Comparison of ENCODE assay signal across 11 cellular contexts in genomic region chr16:57314161-57314785, GRCh38. TPM values are rescaled to one million over a fixed set of nuclear protein-coding genes. Genes with fewer than 3 reads are reported as not detected.
A peak's percentile ranks its signal among the peaks of the same experiment; 100 is the strongest.
DNase-seq lines count a peak whose midpoint lies in the region; ATAC-seq, FAIRE-seq and TF ChIP-seq lines count a peak whose summit lies in the region.
"Had no signal": no experiment of that assay in that cellular context is flagged by ENCODE, and none has a peak within 500 bp of the region (broad histone marks: within the 10 kb centered on the region; RNA-seq: fewer than 3 reads in every experiment).

No MANE protein-coding gene starts in this region.

- H3K9ac ChIP-seq in GM12878 (ENCODE audit: control insufficient read depth, insufficient read depth, low read length), result no peak overlapping the region

- no peaks in the 10 kb centered on the region for H4K20me1 ChIP-seq in GM12878 (ENCODE audit: control insufficient read depth, insufficient read depth)

- TF ChIP-seq CTCF in HEK293 (tag by site-specific recombination; IDR thresholded peaks at IDR 0.05), result no peak
- TF ChIP-seq CTCF in GM12878 (IDR thresholded peaks at IDR 0.05 in 2 of 3, conservative IDR thresholded peaks at IDR 0.05 in 1 of 3; ENCODE audit: control insufficient read depth in 2 of 3, extremely low read depth in 1 of 3, insufficient read depth in 1 of 3, low read depth in 3 of 3, low read length in 3 of 3), result no peak
- TF ChIP-seq CTCF in osteocyte (IDR thresholded peaks at IDR 0.05), result no peak

- POLR2A ChIA-PET in CD8-positive, alpha-beta memory T cell (lab: Charles Lee), result no interaction called here
- POLR2A ChIA-PET in HEK293 (lab: Yijun Ruan, JAX) (no interaction called here), GM12878 (lab: Charles Lee) (interaction anchor here (0.6 to 1.2 kb wide), 5 partner anchors 10 to 103 kb away, joined by 3 to 6 read pairs (median 4); no protein-coding TSS in a partner anchor)

- peaks cover 5% of the 10 kb centered on the region for H3K4me1 ChIP-seq in CD8-positive, alpha-beta memory T cell (ENCODE audit: insufficient read depth, low read length)
- H3K4me1 ChIP-seq in HEK293 (ENCODE audit: control insufficient read depth, insufficient read depth, low read length) (no peaks in the 10 kb centered on the region), GM12878 (ENCODE audit: control insufficient read depth, insufficient read depth, low read length) (peaks cover 16% of the 10 kb centered on the region)

- peak; percentile 59 for ATAC-seq in GM12878
- no peak for ATAC-seq in HG02973 (IDR thresholded peaks at IDR 0.05; ENCODE audit: unreplicated experiment)
- ATAC-seq in HG02884 (IDR thresholded peaks at IDR 0.05; ENCODE audit: unreplicated experiment), result no peak

- no peak for TF ChIP-seq EP300 in GM12878 (IDR thresholded peaks at IDR 0.05; ENCODE audit: borderline replicate concordance in 1 of 2, control insufficient read depth in 1 of 2, low read depth in 2 of 2, low read length in 2 of 2)

- 6% methylated on average over 1 of the region's 1 CpG for WGBS in GM12878 (ENCODE audit: insufficient coverage, insufficient replicate concordance, low lambda C conversion rate, missing lambda C conversion rate)

- SMC1A ChIA-PET in GM12878 (lab: Charles Lee; ENCODE audit: uncharacterized antibody, unreplicated experiment), result interaction anchor here (0.7 to 1.6 kb wide), 15 partner anchors 9 to 905 kb away, joined by 3 to 9 read pairs (median 3); no protein-coding TSS in a partner anchor

- no peak overlapping the region for H3K4me3 ChIP-seq in CD8-positive, alpha-beta memory T cell (ENCODE audit: low read length)
- H3K4me3 ChIP-seq in HEK293 (ENCODE audit: low read depth, low read length) (no peak overlapping the region), GM12878 (no peak overlapping the region)

- BruUV-seq in GM12878 (replicated peaks; lab: Mats Ljungman, UMichigan), result no TSS peak

- CTCF ChIA-PET in CD8-positive, alpha-beta memory T cell (lab: Charles Lee), result no interaction called here
- CTCF ChIA-PET in HEK293 (lab: Yijun Ruan, JAX) (interaction anchor here (0.6 to 1.1 kb wide), 3 partner anchors 15 to 108 kb away, joined by 3 to 5 read pairs (median 4); no protein-coding TSS in a partner anchor), GM12878 (lab: Yijun Ruan, JAX) (interaction anchor here (0.5 to 1.4 kb wide), 9 partner anchors 9 to 108 kb away, joined by 3 to 10 read pairs (median 3); no protein-coding TSS in a partner anchor)

- no peaks in the 10 kb centered on the region for H3K36me3 Mint-ChIP-seq in CD8-positive, alpha-beta memory T cell
- H3K36me3 Mint-ChIP-seq in osteocyte (ENCODE audit: unreplicated experiment) (no peaks in the 10 kb centered on the region), immature natural killer cell (no peaks in the 10 kb centered on the region)

- no peaks in the 10 kb centered on the region for H3K79me2 ChIP-seq in GM12878 (ENCODE audit: control insufficient read depth, insufficient read depth, low read length)

- H3K4me3 Mint-ChIP-seq in CD8-positive, alpha-beta memory T cell, result no peak overlapping the region
- H3K4me3 Mint-ChIP-seq in osteocyte (ENCODE audit: unreplicated experiment) (no peak overlapping the region), immature natural killer cell (no peak overlapping the region)

- H3K9me3 ChIP-seq in CD8-positive, alpha-beta memory T cell (ENCODE audit: low read length), result no peaks in the 10 kb centered on the region
- no peaks in the 10 kb centered on the region for H3K9me3 ChIP-seq in HEK293 (ENCODE audit: control insufficient read depth, insufficient read depth, low read depth, low read length)
- H3K9me3 ChIP-seq in GM12878 (replicated peaks; ENCODE audit: control insufficient read depth, insufficient read depth, low read length), result no peaks in the 10 kb centered on the region

- peak overlapping the region; percentile 21; the same call in 1 of the 2 replicates for H3K4me2 ChIP-seq in GM12878 (ENCODE audit: control insufficient read depth, insufficient read depth)

- RAD21 ChIA-PET in GM12878 (lab: Charles Lee; ENCODE audit: unreplicated experiment), result interaction anchor here (0.7 to 2.6 kb wide), 13 partner anchors 9 to 104 kb away, joined by 3 to 7 read pairs (median 4); no protein-coding TSS in a partner anchor

- H3K27ac ChIP-seq in CD8-positive, alpha-beta memory T cell (ENCODE audit: low read depth, low read length), result no peak overlapping the region
- H3K27ac ChIP-seq in HEK293 (ENCODE audit: extremely low read depth, low read depth, low read length) (no peak overlapping the region), GM12878 (ENCODE audit: control insufficient read depth, insufficient read depth) (no peak overlapping the region)

- peak; percentile 69 for FAIRE-seq in GM12878 (lab: Jason Lieb, UNC)

- peaks cover 5 to 22% of the 10 kb centered on the region in 2 donors for H3K27me3 Mint-ChIP-seq in CD8-positive, alpha-beta memory T cell
- peaks cover 6% of the 10 kb centered on the region for H3K27me3 Mint-ChIP-seq in osteocyte (ENCODE audit: unreplicated experiment)
- H3K27me3 Mint-ChIP-seq in immature natural killer cell (ENCODE audit: low read depth in 3 of 3), result peaks cover 1 to 6% (median 2%) of the 10 kb centered on the region in 3 donors

- H3K27me3 ChIP-seq in CD8-positive, alpha-beta memory T cell (ENCODE audit: insufficient read depth, low read length, poor library complexity, severe bottlenecking), result no peaks in the 10 kb centered on the region
- no peaks in the 10 kb centered on the region for H3K27me3 ChIP-seq in GM12878 (replicated peaks in 1 of 2; ENCODE audit: control insufficient read depth in 2 of 2, insufficient read depth in 2 of 2, low read length in 1 of 2)

- H3K4me1 Mint-ChIP-seq in CD8-positive, alpha-beta memory T cell, result peaks cover 6 to 14% (median 11%) of the 10 kb centered on the region in 3 donors
- H3K4me1 Mint-ChIP-seq in osteocyte (ENCODE audit: unreplicated experiment) (peaks cover 40% of the 10 kb centered on the region), immature natural killer cell (peaks cover 0 to 1% of the 10 kb centered on the region in 2 donors)

- H3K36me3 ChIP-seq in CD8-positive, alpha-beta memory T cell (ENCODE audit: insufficient read depth, low read length), result no peaks in the 10 kb centered on the region
- H3K36me3 ChIP-seq in HEK293 (ENCODE audit: control insufficient read depth in 2 of 2, insufficient read depth in 1 of 2, low read length in 2 of 2) (no peaks in the 10 kb centered on the region), GM12878 (ENCODE audit: control insufficient read depth in 2 of 2, insufficient read depth in 2 of 2, low read length in 1 of 2) (no peaks in the 10 kb centered on the region)

- H3K9me3 Mint-ChIP-seq in CD8-positive, alpha-beta memory T cell, result no peaks in the 10 kb centered on the region
- H3K9me3 Mint-ChIP-seq in osteocyte (ENCODE audit: unreplicated experiment) (no peaks in the 10 kb centered on the region), immature natural killer cell (no peaks in the 10 kb centered on the region)

- H3K27ac Mint-ChIP-seq in CD8-positive, alpha-beta memory T cell, result peak overlapping the region in 5 of 8 donors; percentile 20 to 56 (median 39)
- H3K27ac Mint-ChIP-seq in osteocyte (ENCODE audit: unreplicated experiment) (peak overlapping the region; percentile 38), immature natural killer cell (peak overlapping the region in 1 of 6 donors; percentile 40)

- TF ChIP-seq POLR2A in GM12878 (IDR thresholded peaks at IDR 0.05; ENCODE audit: low read depth, low read length), result no peak

- intact Hi-C loops in GM12878 (cut with micrococcal nuclease; ENCODE audit: unreplicated experiment), result no loop called here

- in situ Hi-C loops in GM12878 (cut with MboI), result no loop called here

- no peak overlapping the region; the same call in 1 of the 2 replicates for H2AFZ ChIP-seq in GM12878 (ENCODE audit: control insufficient read depth, low read depth, low read length)

- DNase-seq in CD8-positive, alpha-beta memory T cell, result no peak
- DNase-seq in GM12878 (ENCODE audit: low read depth, low spot score) (no peak), osteocyte (ENCODE audit: extremely low spot score, unreplicated experiment) (peak; percentile 59), immature natural killer cell (no peak)
- DNase-seq: DND-41, NCI-H1417, NCI-H748 treated with DMSO at 0.1 percent for 48 hours had no signal

- no peak for TF ChIP-seq RAD21 in GM12878 (IDR thresholded peaks at IDR 0.05; ENCODE audit: insufficient read depth, low read depth, low read length)

RNA-seq across cellular contexts. Expression of gene PLLP, which starts 29.8 kb away (rescaled TPM):
- under 1 TPM in 1 of 2 experiments, not detected in 1; 0.49 TPM for total RNA-seq in CD8-positive, alpha-beta memory T cell
- 0.72 TPM for polyA plus RNA-seq in CD8-positive, alpha-beta memory T cell
- 1.3 and 1.8 TPM in 2 replicates for total RNA-seq in GM12878 (2013; cell fraction: nucleolus; rRNA removed)
- 0.65 and 0.79 TPM in 2 replicates for total RNA-seq in GM12878 (2014; rRNA removed)
- total RNA-seq in GM12878 (2014; rRNA removed; fragmentation: Illumina TruSeq; extraction: Trizol), result 0.27 and 0.28 TPM in 2 replicates
- total RNA-seq in GM12878 (2021), result 0.77 and 1.3 TPM in 2 replicates
- 0.75 TPM for polyA plus RNA-seq in GM12878 (2011; ENCODE audit: low read depth)
- polyA plus RNA-seq in GM12878 (2011; rRNA removed), result 4.5 and 5.8 TPM in 2 replicates
- polyA plus RNA-seq in GM12878 (2011; cell fraction: cytosol; rRNA removed), result 7.2 and 8.2 TPM in 2 replicates
- polyA plus RNA-seq in GM12878 (2011; cell fraction: nucleus; rRNA removed), result 2.8 and 4.8 TPM in 2 replicates
- 1.2 and 1.4 TPM in 2 replicates for polyA plus RNA-seq in GM12878 (2012)
- 0.44 and 0.54 TPM in 2 replicates for polyA plus RNA-seq in GM12878 (2014; fragmentation: Illumina TruSeq; extraction: Trizol)
- polyA plus RNA-seq in GM12878 (2014; fragmentation: Nextera tagmentation; extraction: Ambion mirVana), result under 1 TPM; 0.23 to 0.49 TPM
- polyA plus RNA-seq in GM12878 (2014; rRNA removed), result 1.2 TPM in 2 replicates
- polyA plus RNA-seq in GM12878 (2016; fragmentation: Nextera tagmentation; extraction: Ambion mirVana), result under 1 TPM; 0.21 to 0.88 TPM
- polyA minus RNA-seq in GM12878 (2011; rRNA and poly(A)+ RNA removed), result 2.9 and 3.6 TPM in 2 replicates
- 0.94 and 1.6 TPM in 2 replicates for polyA minus RNA-seq in GM12878 (2011; cell fraction: cytosol; rRNA and poly(A)+ RNA removed)
- 1.1 and 1.6 TPM in 2 replicates for polyA minus RNA-seq in GM12878 (2011; cell fraction: nucleus; rRNA and poly(A)+ RNA removed)
- total RNA-seq in osteocyte, result 0.30 and 1.2 TPM in 2 replicates
- polyA plus RNA-seq in immature natural killer cell, result under 1 TPM; 0.21 to 0.57 (median 0.33) TPM
- polyA plus RNA-seq: neural cell had no signal

RNA-seq across cellular contexts. Expression of gene CCL22, which starts 44.3 kb away (rescaled TPM):
- 10 to 100 TPM; 49.5 to 52.6 TPM for total RNA-seq in CD8-positive, alpha-beta memory T cell
- not detected for polyA plus RNA-seq in CD8-positive, alpha-beta memory T cell
- total RNA-seq in GM12878 (2013; cell fraction: nucleolus; rRNA removed), result 217 and 243 TPM in 2 replicates
- 114 and 118 TPM in 2 replicates for total RNA-seq in GM12878 (2014; rRNA removed)
- 132 and 137 TPM in 2 replicates for total RNA-seq in GM12878 (2014; rRNA removed; fragmentation: Illumina TruSeq; extraction: Trizol)
- total RNA-seq in GM12878 (2021), result 704 and 775 TPM in 2 replicates
- polyA plus RNA-seq in GM12878 (2011; ENCODE audit: low read depth), result 191 TPM
- polyA plus RNA-seq in GM12878 (2011; rRNA removed), result 14.5 and 38.0 TPM in 2 replicates
- polyA plus RNA-seq in GM12878 (2011; cell fraction: cytosol; rRNA removed), result 34.6 and 58.9 TPM in 2 replicates
- 20.6 TPM in 2 replicates for polyA plus RNA-seq in GM12878 (2011; cell fraction: nucleus; rRNA removed)
- polyA plus RNA-seq in GM12878 (2012), result 240 and 288 TPM in 2 replicates
- polyA plus RNA-seq in GM12878 (2014; fragmentation: Illumina TruSeq; extraction: Trizol), result 508 and 540 TPM in 2 replicates
- polyA plus RNA-seq in GM12878 (2014; fragmentation: Nextera tagmentation; extraction: Ambion mirVana), result 100 to 1,000 TPM; 581 to 591 TPM
- 221 and 240 TPM in 2 replicates for polyA plus RNA-seq in GM12878 (2014; rRNA removed)
- polyA plus RNA-seq in GM12878 (2016; fragmentation: Nextera tagmentation; extraction: Ambion mirVana), result 100 to 1,000 TPM; 347 to 350 TPM
- polyA minus RNA-seq in GM12878 (2011; rRNA and poly(A)+ RNA removed), result 35.3 and 36.7 TPM in 2 replicates
- 35.0 and 39.2 TPM in 2 replicates for polyA minus RNA-seq in GM12878 (2011; cell fraction: cytosol; rRNA and poly(A)+ RNA removed)
- 4.6 and 6.1 TPM in 2 replicates for polyA minus RNA-seq in GM12878 (2011; cell fraction: nucleus; rRNA and poly(A)+ RNA removed)
- total RNA-seq in osteocyte, result not detected in 2 replicates
- not detected for polyA plus RNA-seq in immature natural killer cell
- polyA plus RNA-seq: neural cell had no signal

RNA-seq across cellular contexts. Expression of gene CX3CL1, which starts 58.0 kb away (rescaled TPM):
- not detected for total RNA-seq in CD8-positive, alpha-beta memory T cell
- not detected for polyA plus RNA-seq in CD8-positive, alpha-beta memory T cell
- total RNA-seq in GM12878 (2013; cell fraction: nucleolus; rRNA removed), result 17.2 and 19.8 TPM in 2 replicates
- total RNA-seq in GM12878 (2014; rRNA removed) (0.68 and 1.1 TPM in 2 replicates), GM12878 (2014; rRNA removed; fragmentation: Illumina TruSeq; extraction: Trizol) (0.31 and 0.41 TPM in 2 replicates), GM12878 (2021) (0.77 and 1.2 TPM in 2 replicates), osteocyte (2.3 and 2.6 TPM in 2 replicates)
- 0.16 TPM for polyA plus RNA-seq in GM12878 (2011; ENCODE audit: low read depth)
- polyA plus RNA-seq in GM12878 (2011; rRNA removed) (0.59 and 1.2 TPM in 2 replicates), GM12878 (2014; fragmentation: Illumina TruSeq; extraction: Trizol) (0.48 and 0.60 TPM in 2 replicates), GM12878 (2014; fragmentation: Nextera tagmentation; extraction: Ambion mirVana) (under 1 TPM; 0.03 to 0.05 TPM), GM12878 (2014; rRNA removed) (0.63 and 1.2 TPM in 2 replicates), GM12878 (2016; fragmentation: Nextera tagmentation; extraction: Ambion mirVana) (under 1 TPM; 0.16 to 0.18 TPM), immature natural killer cell (not detected)
- polyA plus RNA-seq in GM12878 (2011; cell fraction: cytosol; rRNA removed), result 1.5 and 1.9 TPM in 2 replicates
- polyA plus RNA-seq in GM12878 (2011; cell fraction: nucleus; rRNA removed), result 2.1 and 2.6 TPM in 2 replicates
- 0.16 and 0.38 TPM in 2 replicates for polyA plus RNA-seq in GM12878 (2012)
- 1.4 and 2.1 TPM in 2 replicates for polyA minus RNA-seq in GM12878 (2011; rRNA and poly(A)+ RNA removed)
- polyA minus RNA-seq in GM12878 (2011; cell fraction: cytosol; rRNA and poly(A)+ RNA removed), result 0.40 and 0.94 TPM in 2 replicates
- polyA minus RNA-seq in GM12878 (2011; cell fraction: nucleus; rRNA and poly(A)+ RNA removed), result 0.60 and 0.77 TPM in 2 replicates

Comparison
In these comparisons a context has a peak if more than half of its experiments do, and no peak if none do; other contexts are left out.
1. RNA of gene CCL22, which starts 44.3 kb away (total RNA-seq): 114 to 775 TPM in GM12878 and 49.5 to 52.6 TPM in CD8-positive, alpha-beta memory T cell; not detected in osteocyte; every median in the first group is over 10 times any median in the second.